ENCODE assay signal across 1 cellular context in genomic region chr16:87652386-87652785, GRCh38.
TF ChIP-seq lines count a peak whose summit lies in the region.

No MANE protein-coding gene starts in this region.

TF ChIP-seq in WTC11, 78 proteins besides CTCF, POLR2A, EP300 and RAD21 (continued from another document):
- TF ChIP-seq ATF2 (CRISPR knock-in tag; IDR thresholded peaks at IDR 0.05; ENCODE audit: borderline replicate concordance, low read depth) (no peak), FOXK1 (CRISPR knock-in tag; IDR thresholded peaks at IDR 0.05) (no peak), JUN (CRISPR knock-in tag; IDR thresholded peaks at IDR 0.05) (no peak), ERG (CRISPR knock-in tag; IDR thresholded peaks at IDR 0.05) (no peak), PREB (CRISPR knock-in tag; IDR thresholded peaks at IDR 0.05; ENCODE audit: borderline replicate concordance) (no peak), ELF4 (CRISPR knock-in tag; IDR thresholded peaks at IDR 0.05; ENCODE audit: low read depth) (no peak), ZBTB21 (CRISPR knock-in tag; IDR thresholded peaks at IDR 0.05; ENCODE audit: borderline replicate concordance) (no peak), SP1 (CRISPR knock-in tag; conservative IDR thresholded peaks at IDR 0.05) (no peak), FOXP4 (CRISPR knock-in tag; IDR thresholded peaks at IDR 0.05) (no peak), CBFB (CRISPR knock-in tag; IDR thresholded peaks at IDR 0.05; ENCODE audit: low read depth) (no peak), RORB (CRISPR knock-in tag; IDR thresholded peaks at IDR 0.05) (no peak), ATF6 (CRISPR knock-in tag; IDR thresholded peaks at IDR 0.05) (no peak), RELA (CRISPR knock-in tag; IDR thresholded peaks at IDR 0.05; ENCODE audit: borderline replicate concordance) (no peak), ZNF219 (CRISPR knock-in tag; IDR thresholded peaks at IDR 0.05; ENCODE audit: borderline replicate concordance) (no peak), ZNF416 (CRISPR knock-in tag; IDR thresholded peaks at IDR 0.05) (no peak)
